1 cellular context compared by ENCODE assay signal in the genomic region with DNA sequence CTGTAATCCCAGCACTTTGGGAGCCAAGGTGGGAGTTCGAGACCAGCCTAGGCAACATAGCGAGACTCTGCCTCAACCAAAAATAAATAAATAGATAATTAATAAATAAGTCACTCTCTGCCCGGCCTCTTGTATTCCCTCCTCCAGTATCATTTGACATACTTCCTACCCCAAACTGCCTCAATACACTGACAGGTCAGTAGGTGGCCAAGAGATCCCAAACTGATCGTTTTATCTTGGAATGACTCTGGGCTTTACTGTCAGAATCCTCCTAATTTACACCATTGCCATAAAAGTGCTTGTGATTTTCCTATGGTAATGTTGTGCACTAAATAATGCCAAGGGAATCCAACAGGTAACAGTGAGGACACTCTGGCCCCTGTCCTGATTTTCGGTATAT.
TF ChIP-seq lines count a peak whose summit lies in the region.

No MANE protein-coding gene starts in this region.

TF ChIP-seq in GM23338, 12 proteins besides CTCF, POLR2A, EP300 and RAD21 (continued from another document):
- TF ChIP-seq, protein P1, sequence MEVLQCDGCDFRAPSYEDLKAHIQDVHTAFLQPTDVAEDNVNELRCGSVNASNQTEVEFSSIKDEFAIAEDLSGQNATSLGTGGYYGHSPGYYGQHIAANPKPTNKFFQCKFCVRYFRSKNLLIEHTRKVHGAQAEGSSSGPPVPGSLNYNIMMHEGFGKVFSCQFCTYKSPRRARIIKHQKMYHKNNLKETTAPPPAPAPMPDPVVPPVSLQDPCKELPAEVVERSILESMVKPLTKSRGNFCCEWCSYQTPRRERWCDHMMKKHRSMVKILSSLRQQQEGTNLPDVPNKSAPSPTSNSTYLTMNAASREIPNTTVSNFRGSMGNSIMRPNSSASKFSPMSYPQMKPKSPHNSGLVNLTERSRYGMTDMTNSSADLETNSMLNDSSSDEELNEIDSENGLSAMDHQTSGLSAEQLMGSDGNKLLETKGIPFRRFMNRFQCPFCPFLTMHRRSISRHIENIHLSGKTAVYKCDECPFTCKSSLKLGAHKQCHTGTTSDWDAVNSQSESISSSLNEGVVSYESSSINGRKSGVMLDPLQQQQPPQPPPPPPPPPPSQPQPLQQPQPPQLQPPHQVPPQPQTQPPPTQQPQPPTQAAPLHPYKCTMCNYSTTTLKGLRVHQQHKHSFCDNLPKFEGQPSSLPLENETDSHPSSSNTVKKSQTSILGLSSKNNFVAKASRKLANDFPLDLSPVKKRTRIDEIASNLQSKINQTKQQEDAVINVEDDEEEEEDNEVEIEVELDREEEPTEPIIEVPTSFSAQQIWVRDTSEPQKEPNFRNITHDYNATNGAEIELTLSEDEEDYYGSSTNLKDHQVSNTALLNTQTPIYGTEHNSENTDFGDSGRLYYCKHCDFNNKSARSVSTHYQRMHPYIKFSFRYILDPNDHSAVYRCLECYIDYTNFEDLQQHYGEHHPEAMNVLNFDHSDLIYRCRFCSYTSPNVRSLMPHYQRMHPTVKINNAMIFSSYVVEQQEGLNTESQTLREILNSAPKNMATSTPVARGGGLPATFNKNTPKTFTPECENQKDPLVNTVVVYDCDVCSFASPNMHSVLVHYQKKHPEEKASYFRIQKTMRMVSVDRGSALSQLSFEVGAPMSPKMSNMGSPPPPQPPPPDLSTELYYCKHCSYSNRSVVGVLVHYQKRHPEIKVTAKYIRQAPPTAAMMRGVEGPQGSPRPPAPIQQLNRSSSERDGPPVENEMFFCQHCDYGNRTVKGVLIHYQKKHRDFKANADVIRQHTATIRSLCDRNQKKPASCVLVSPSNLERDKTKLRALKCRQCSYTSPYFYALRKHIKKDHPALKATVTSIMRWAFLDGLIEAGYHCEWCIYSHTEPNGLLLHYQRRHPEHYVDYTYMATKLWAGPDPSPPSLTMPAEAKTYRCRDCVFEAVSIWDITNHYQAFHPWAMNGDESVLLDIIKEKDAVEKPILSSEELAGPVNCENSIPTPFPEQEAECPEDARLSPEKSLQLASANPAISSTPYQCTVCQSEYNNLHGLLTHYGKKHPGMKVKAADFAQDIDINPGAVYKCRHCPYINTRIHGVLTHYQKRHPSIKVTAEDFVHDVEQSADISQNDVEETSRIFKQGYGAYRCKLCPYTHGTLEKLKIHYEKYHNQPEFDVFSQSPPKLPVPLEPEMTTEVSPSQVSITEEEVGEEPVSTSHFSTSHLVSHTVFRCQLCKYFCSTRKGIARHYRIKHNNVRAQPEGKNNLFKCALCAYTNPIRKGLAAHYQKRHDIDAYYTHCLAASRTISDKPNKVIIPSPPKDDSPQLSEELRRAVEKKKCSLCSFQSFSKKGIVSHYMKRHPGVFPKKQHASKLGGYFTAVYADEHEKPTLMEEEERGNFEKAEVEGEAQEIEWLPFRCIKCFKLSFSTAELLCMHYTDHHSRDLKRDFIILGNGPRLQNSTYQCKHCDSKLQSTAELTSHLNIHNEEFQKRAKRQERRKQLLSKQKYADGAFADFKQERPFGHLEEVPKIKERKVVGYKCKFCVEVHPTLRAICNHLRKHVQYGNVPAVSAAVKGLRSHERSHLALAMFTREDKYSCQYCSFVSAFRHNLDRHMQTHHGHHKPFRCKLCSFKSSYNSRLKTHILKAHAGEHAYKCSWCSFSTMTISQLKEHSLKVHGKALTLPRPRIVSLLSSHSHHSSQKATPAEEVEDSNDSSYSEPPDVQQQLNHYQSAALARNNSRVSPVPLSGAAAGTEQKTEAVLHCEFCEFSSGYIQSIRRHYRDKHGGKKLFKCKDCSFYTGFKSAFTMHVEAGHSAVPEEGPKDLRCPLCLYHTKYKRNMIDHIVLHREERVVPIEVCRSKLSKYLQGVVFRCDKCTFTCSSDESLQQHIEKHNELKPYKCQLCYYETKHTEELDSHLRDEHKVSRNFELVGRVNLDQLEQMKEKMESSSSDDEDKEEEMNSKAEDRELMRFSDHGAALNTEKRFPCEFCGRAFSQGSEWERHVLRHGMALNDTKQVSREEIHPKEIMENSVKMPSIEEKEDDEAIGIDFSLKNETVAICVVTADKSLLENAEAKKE (CRISPR knock-in tag; IDR thresholded peaks at IDR 0.05), result no peak
- no peak for TF ChIP-seq ZNF331 (CRISPR knock-in tag; IDR thresholded peaks at IDR 0.05; ENCODE audit: low read depth)
- TF ChIP-seq STAT1 (IDR thresholded peaks at IDR 0.05; ENCODE audit: unreplicated experiment), result no peak
- TF ChIP-seq, protein P2, sequence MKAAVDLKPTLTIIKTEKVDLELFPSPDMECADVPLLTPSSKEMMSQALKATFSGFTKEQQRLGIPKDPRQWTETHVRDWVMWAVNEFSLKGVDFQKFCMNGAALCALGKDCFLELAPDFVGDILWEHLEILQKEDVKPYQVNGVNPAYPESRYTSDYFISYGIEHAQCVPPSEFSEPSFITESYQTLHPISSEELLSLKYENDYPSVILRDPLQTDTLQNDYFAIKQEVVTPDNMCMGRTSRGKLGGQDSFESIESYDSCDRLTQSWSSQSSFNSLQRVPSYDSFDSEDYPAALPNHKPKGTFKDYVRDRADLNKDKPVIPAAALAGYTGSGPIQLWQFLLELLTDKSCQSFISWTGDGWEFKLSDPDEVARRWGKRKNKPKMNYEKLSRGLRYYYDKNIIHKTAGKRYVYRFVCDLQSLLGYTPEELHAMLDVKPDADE (IDR thresholded peaks at IDR 0.05), result no peak
- no peak for TF ChIP-seq JUNB (IDR thresholded peaks at IDR 0.05; ENCODE audit: unreplicated experiment)
- TF ChIP-seq POLR2AphosphoS5 (IDR thresholded peaks at IDR 0.05; ENCODE audit: low read depth), result no peak
- no peak for TF ChIP-seq ZNF114 (CRISPR knock-in tag; IDR thresholded peaks at IDR 0.05)
